1 cellular context compared by ENCODE assay signal in the genomic region with DNA sequence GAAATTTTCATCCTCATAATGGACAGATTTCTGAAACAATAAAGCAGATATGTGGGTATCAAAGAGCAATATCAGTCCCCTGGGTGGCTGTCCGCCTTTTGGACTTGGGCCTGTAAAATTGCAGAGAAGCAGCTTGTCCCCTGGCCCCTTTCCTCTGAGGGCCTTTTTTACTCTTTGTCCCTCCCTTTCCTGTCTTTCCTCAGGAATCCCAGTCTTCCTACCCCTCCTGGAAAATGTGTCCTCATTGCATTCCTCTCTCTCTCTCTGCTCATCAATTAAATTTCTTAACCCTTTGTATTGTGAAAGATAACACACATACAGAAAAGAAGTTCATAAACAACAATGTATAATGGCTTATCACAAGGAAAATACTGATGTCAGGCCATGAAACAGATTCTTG.
TF ChIP-seq lines count a peak whose summit lies in the region.

No MANE protein-coding gene starts in this region.

TF ChIP-seq in HepG2, 621 proteins besides CTCF, POLR2A, EP300 and RAD21:
- TF ChIP-seq, protein P1, sequence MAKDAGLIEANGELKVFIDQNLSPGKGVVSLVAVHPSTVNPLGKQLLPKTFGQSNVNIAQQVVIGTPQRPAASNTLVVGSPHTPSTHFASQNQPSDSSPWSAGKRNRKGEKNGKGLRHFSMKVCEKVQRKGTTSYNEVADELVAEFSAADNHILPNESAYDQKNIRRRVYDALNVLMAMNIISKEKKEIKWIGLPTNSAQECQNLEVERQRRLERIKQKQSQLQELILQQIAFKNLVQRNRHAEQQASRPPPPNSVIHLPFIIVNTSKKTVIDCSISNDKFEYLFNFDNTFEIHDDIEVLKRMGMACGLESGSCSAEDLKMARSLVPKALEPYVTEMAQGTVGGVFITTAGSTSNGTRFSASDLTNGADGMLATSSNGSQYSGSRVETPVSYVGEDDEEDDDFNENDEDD (CRISPR knock-in tag; IDR thresholded peaks at IDR 0.05; ENCODE audit: borderline replicate concordance) = no peak
- TF ChIP-seq MED1 (CRISPR knock-in tag; IDR thresholded peaks at IDR 0.05) (no peak), KLF11 (CRISPR knock-in tag; IDR thresholded peaks at IDR 0.05) (no peak), ZNF761 (CRISPR knock-in tag; conservative IDR thresholded peaks at IDR 0.05) (no peak), ZNF577 (CRISPR knock-in tag; IDR thresholded peaks at IDR 0.05; ENCODE audit: borderline replicate concordance, low read depth) (no peak), KAT8 (CRISPR knock-in tag; IDR thresholded peaks at IDR 0.05) (no peak), ZNF768 (CRISPR knock-in tag; IDR thresholded peaks at IDR 0.05) (no peak)
- TF ChIP-seq, protein P2, sequence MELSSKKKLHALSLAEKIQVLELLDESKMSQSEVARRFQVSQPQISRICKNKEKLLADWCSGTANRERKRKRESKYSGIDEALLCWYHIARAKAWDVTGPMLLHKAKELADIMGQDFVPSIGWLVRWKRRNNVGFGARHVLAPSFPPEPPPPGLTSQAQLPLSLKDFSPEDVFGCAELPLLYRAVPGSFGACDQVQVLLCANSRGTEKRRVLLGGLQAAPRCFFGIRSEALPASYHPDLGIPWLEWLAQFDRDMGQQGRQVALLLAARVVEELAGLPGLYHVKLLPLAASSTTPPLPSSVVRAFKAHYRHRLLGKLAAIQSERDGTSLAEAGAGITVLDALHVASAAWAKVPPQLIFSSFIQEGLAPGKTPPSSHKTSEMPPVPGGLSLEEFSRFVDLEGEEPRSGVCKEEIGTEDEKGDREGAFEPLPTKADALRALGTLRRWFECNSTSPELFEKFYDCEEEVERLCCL (CRISPR knock-in tag; IDR thresholded peaks at IDR 0.05; ENCODE audit: borderline replicate concordance) = no peak
- TF ChIP-seq, protein P3, sequence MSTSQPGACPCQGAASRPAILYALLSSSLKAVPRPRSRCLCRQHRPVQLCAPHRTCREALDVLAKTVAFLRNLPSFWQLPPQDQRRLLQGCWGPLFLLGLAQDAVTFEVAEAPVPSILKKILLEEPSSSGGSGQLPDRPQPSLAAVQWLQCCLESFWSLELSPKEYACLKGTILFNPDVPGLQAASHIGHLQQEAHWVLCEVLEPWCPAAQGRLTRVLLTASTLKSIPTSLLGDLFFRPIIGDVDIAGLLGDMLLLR (CRISPR knock-in tag; IDR thresholded peaks at IDR 0.05) = no peak
- TF ChIP-seq, protein P4, sequence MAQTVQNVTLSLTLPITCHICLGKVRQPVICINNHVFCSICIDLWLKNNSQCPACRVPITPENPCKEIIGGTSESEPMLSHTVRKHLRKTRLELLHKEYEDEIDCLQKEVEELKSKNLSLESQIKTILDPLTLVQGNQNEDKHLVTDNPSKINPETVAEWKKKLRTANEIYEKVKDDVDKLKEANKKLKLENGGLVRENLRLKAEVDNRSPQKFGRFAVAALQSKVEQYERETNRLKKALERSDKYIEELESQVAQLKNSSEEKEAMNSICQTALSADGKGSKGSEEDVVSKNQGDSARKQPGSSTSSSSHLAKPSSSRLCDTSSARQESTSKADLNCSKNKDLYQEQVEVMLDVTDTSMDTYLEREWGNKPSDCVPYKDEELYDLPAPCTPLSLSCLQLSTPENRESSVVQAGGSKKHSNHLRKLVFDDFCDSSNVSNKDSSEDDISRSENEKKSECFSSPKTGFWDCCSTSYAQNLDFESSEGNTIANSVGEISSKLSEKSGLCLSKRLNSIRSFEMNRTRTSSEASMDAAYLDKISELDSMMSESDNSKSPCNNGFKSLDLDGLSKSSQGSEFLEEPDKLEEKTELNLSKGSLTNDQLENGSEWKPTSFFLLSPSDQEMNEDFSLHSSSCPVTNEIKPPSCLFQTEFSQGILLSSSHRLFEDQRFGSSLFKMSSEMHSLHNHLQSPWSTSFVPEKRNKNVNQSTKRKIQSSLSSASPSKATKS (CRISPR knock-in tag; IDR thresholded peaks at IDR 0.05) = no peak
- TF ChIP-seq, protein P5, sequence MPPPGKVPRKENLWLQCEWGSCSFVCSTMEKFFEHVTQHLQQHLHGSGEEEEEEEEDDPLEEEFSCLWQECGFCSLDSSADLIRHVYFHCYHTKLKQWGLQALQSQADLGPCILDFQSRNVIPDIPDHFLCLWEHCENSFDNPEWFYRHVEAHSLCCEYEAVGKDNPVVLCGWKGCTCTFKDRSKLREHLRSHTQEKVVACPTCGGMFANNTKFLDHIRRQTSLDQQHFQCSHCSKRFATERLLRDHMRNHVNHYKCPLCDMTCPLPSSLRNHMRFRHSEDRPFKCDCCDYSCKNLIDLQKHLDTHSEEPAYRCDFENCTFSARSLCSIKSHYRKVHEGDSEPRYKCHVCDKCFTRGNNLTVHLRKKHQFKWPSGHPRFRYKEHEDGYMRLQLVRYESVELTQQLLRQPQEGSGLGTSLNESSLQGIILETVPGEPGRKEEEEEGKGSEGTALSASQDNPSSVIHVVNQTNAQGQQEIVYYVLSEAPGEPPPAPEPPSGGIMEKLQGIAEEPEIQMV (CRISPR knock-in tag; IDR thresholded peaks at IDR 0.05; ENCODE audit: low read depth) = no peak
